In genomic region chr1:180953791-180954721, GRCh38 we compare ENCODE assay signal across 8 cellular contexts. TPM values are rescaled to one million over a fixed set of nuclear protein-coding genes. Genes with fewer than 3 reads are reported as not detected.
DNase-seq lines count a peak whose midpoint lies in the region; ATAC-seq and TF ChIP-seq lines count a peak whose summit lies in the region.

No MANE protein-coding gene starts in this region.

- TF ChIP-seq POLR2A in adrenal gland (IDR thresholded peaks at IDR 0.05): no peak

- intact Hi-C loops in adrenal gland (cut with DNase I): no loop called here

- no peaks in the 10 kb centered on the region for H3K27me3 ChIP-seq in adrenal gland

- H3K36me3 ChIP-seq in adrenal gland (replicated peaks in 1 of 2): no peaks in the 10 kb centered on the region

- peak; percentile 81 for DNase-seq in GM13977 (ENCODE audit: low spot score)
- peak; percentile 66 for DNase-seq in SW480 (ENCODE audit: low spot score)
- DNase-seq in adrenal gland: peak; percentile 64 to 74 (median 68)
- peak; percentile 50 for DNase-seq in iPS-NIHi11 (ENCODE audit: low spot score)
- peak; percentile 61 for DNase-seq in stimulated activated CD4-positive, alpha-beta T cell treated with anti-CD3 and anti-CD28 coated beads, Interleukin-1b, Interleukin-23, amount 100 ng/mL, for 48 hours
- DNase-seq in NCI-H2227 (lab: John Stamatoyannopoulos, UW; ENCODE audit: unreplicated experiment): no peak
- no peak for DNase-seq in RPMI8226

- in situ Hi-C loops in GM13977 (cut with MboI; ENCODE audit: low pct_unique_long_range_greater_than_20kb, low sequenced_read_pairs, unreplicated experiment): no loop called here

- H3K9me3 ChIP-seq in adrenal gland (replicated peaks in 1 of 3): no peaks in the 10 kb centered on the region

- peak overlapping the region in 2 of 5 donors; percentile 50 to 67 for H3K27ac ChIP-seq in adrenal gland

- ATAC-seq in HG02798 (IDR thresholded peaks at IDR 0.05; ENCODE audit: poor library complexity, unreplicated experiment): peak; percentile 86

- H3K4me1 ChIP-seq in adrenal gland (replicated peaks in 1 of 2): peaks cover 0 to 15% of the 10 kb centered on the region in 2 donors

- WGBS in adrenal gland, 4 donors: 8 to 52% (median 20%) methylated on average over 3 to 94 of the region's 94 CpGs

- no peak for TF ChIP-seq CTCF in GM13977 (IDR thresholded peaks at IDR 0.05; ENCODE audit: extremely low read depth, insufficient read depth, missing control alignments)
- peak in 3 of 6 experiments; percentile 23 to 25 (median 25) for TF ChIP-seq CTCF in adrenal gland (IDR thresholded peaks at IDR 0.05)

- peak overlapping the region in 2 of 4 donors; percentile 46 to 65 for H3K4me3 ChIP-seq in adrenal gland

RNA-seq across cellular contexts. Expression of gene KIAA1614, which starts 41.4 kb away (rescaled TPM):
- 1 to 10 TPM in 6 of 8 donors, under 1 TPM in 2; 0.42 to 6.9 (median 1.3) TPM for total RNA-seq in adrenal gland
- 1 to 10 TPM in 2 of 3 donors, under 1 TPM in 1; 0.18 to 3.4 (median 1.4) TPM for polyA plus RNA-seq in adrenal gland

Comparison
In these comparisons a context has a peak if more than half of its experiments do, and no peak if none do; other contexts are left out.
1. DNase-seq: peak in GM13977 (single experiment), SW480 (single experiment), adrenal gland (7 of 7), iPS-NIHi11 (single experiment) and stimulated activated CD4-positive, alpha-beta T cell treated with anti-CD3 and anti-CD28 coated beads, Interleukin-1b, Interleukin-23, amount 100 ng/mL, for 48 hours (single experiment); none in NCI-H2227 (single experiment) and RPMI8226 (single experiment).